ENCODE assay signal across 27 cellular contexts in genomic region chr6:165548450-165548849, GRCh38.
"Had no signal": no experiment of that assay in that cellular context is flagged by ENCODE, and none has a peak within 500 bp of the region (broad histone marks: within the 10 kb centered on the region; RNA-seq: fewer than 3 reads in every experiment).

No MANE protein-coding gene starts in this region.

- H3K4me3 ChIP-seq: stomach, suprapubic skin, testis, thoracic aorta, thyroid gland, tibial artery, tibial nerve, transverse colon, upper lobe of left lung, upper lobe of right lung, uterus, vagina had no signal

- H3K27me3 ChIP-seq: stomach, suprapubic skin, testis, thyroid gland, tibial artery, tibial nerve, transverse colon, upper lobe of left lung, upper lobe of right lung, uterus, vagina had no signal

- H3K36me3 ChIP-seq: stomach, suprapubic skin, thoracic aorta, thyroid gland, tibial artery, tibial nerve, transverse colon, upper lobe of left lung, upper lobe of right lung, uterus, vagina had no signal

- FAIRE-seq: urothelium cell line had no signal

- H3K4me1 ChIP-seq: suprapubic skin, testis, tibial artery, tibial nerve, transverse colon, upper lobe of left lung, upper lobe of right lung, uterus, vagina had no signal

- H3K9me3 ChIP-seq: stomach, suprapubic skin, testis, thoracic aorta, thyroid gland, tibial artery, tibial nerve, transverse colon, upper lobe of left lung, upper lobe of right lung, uterus, vagina had no signal

- DNase-seq: stimulated activated CD4-positive, alpha-beta T cell treated with anti-CD3 and anti-CD28 coated beads, Interleukin-2, amount 100 ng/mL, for 48 hours; stimulated activated CD4-positive, alpha-beta T cell treated with anti-CD3 and anti-CD28 coated beads, Interleukin-4, amount 100 ng/mL, for 1 hour; stimulated activated CD4-positive, alpha-beta T cell treated with anti-CD3 and anti-CD28 coated beads, Interleukin-4, amount 100 ng/mL, for 24 hours; stimulated activated CD4-positive, alpha-beta T cell treated with anti-CD3 and anti-CD28 coated beads, Interleukin-4, amount 100 ng/mL, for 4 hours; stimulated activated CD8-positive, alpha-beta memory T cell treated with anti-CD3 and anti-CD28 coated beads, Interleukin-4, amount 100 ng/mL, for 48 hours; stimulated activated naive B cell treated with anti-CD40 and anti-IgM and Interleukin-4, amounts not matched to agents 10 μg/mL and 1 μg/mL and 100 μg/mL, for 72 hours; stimulated activated naive CD4-positive, alpha-beta T cell; stimulated activated naive CD4-positive, alpha-beta T cell treated with Interleukin-2 at 50 U/mL for 16 hours; stimulated activated naive CD8-positive, alpha-beta T cell treated with anti-CD3 and anti-CD28 coated beads, Interleukin-15, amount 100 ng/mL, for 72 hours; stimulated activated naive CD8-positive, alpha-beta T cell treated with anti-CD3 and anti-CD28 coated beads, Interleukin-15, Interleukin-2, amounts not matched to agents 100 U/mL and 50 U/mL, for 24 hours; stomach; substantia nigra; testis; thyroid gland; tibial artery; transverse colon; trophoblast cell; upper lobe of left lung; upper lobe of right lung; uterus had no signal

- ATAC-seq: stimulated activated effector memory CD8-positive, alpha-beta T cell treated with anti-CD3 and anti-CD28 coated beads, Interleukin-12 subunit alpha, Interleukin-12 subunit beta, amount 100 ng/mL, for 72 hours; stimulated activated memory B cell treated with anti-CD40 and anti-IgM and Interleukin-4, amounts not matched to agents 10 μg/mL and 1 μg/mL and 100 μg/mL, for 72 hours; stimulated activated naive B cell treated with anti-CD40 and anti-IgM and Interleukin-4, amounts not matched to agents 10 μg/mL and 1 μg/mL and 100 μg/mL, for 72 hours; stimulated activated naive CD8-positive, alpha-beta T cell treated with anti-CD3 and anti-CD28 coated beads, Interleukin-15, amount 100 ng/mL, for 72 hours; stimulated activated naive CD8-positive, alpha-beta T cell treated with anti-CD3 and anti-CD28 coated beads, Interleukin-15, Interleukin-2, amounts not matched to agents 100 U/mL and 50 U/mL, for 24 hours; upper lobe of right lung had no signal

- H3K27ac ChIP-seq: stomach, suprapubic skin, testis, thoracic aorta, thyroid gland, tibial artery, tibial nerve, transverse colon, upper lobe of left lung, upper lobe of right lung, uterus, vagina had no signal
